Comparison of ENCODE assay signal across 18 cellular contexts in the genomic region with DNA sequence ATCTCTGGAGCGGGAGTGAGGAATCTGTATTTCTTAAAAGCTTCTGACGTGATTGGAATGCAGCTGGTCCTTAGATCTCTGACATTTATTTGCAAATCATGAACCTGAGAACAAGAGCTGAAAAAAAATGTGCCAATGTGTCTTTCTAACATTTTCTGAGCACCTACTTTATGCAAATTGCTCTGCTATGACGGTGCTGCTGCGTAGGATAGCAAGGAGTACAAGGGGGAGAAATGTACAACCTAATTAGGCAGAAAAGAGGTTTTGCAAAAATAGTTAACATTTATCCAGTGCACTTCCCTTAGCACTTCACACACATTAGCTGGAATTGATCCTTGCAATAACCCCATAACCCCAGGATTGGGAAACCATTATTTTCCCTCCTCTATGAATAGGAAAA.
"Had no signal": no experiment of that assay in that cellular context is flagged by ENCODE, and none has a peak within 500 bp of the region (broad histone marks: within the 10 kb centered on the region; RNA-seq: fewer than 3 reads in every experiment).

No MANE protein-coding gene starts in this region.

- H3K36me3 Mint-ChIP-seq: mesothelial cell of epicardium, naive B cell had no signal

- H3K4me1 Mint-ChIP-seq: naive B cell had no signal

- H3K4me3 Mint-ChIP-seq: mesothelial cell of epicardium, naive B cell had no signal

- H3K9me3 Mint-ChIP-seq: naive B cell had no signal

- DNase-seq: dermis blood vessel endothelial cell; effector CD4-positive, alpha-beta T cell; effector memory CD4-positive, alpha-beta T cell; foreskin keratinocyte; heart right ventricle; hippocampal formation; left cardiac atrium; left lung; left ventricle myocardium superior; lower lobe of right lung; mesenchymal stem cell; mucosa of descending colon; naive B cell had no signal

- H3K27ac ChIP-seq: coronary artery, dorsolateral prefrontal cortex, esophagus muscularis mucosa, foreskin keratinocyte, gastroesophageal sphincter, heart right ventricle, left lung, lower lobe of right lung had no signal

- H3K27ac Mint-ChIP-seq: mesothelial cell of epicardium, naive B cell had no signal

- ATAC-seq: foreskin keratinocyte, gastroesophageal sphincter, heart right ventricle, left cardiac atrium, left lung, left ventricle myocardium superior, lower lobe of right lung, mucosa of descending colon had no signal

- H3K27me3 Mint-ChIP-seq: naive B cell had no signal
